In genomic region chr6:132459605-132459952, GRCh38 we compare ENCODE assay signal across 28 cellular contexts. TPM values are rescaled to one million over a fixed set of nuclear protein-coding genes. Genes with fewer than 3 reads are reported as not detected.
"Had no signal": no experiment of that assay in that cellular context is flagged by ENCODE, and none has a peak within 500 bp of the region (broad histone marks: within the 10 kb centered on the region; RNA-seq: fewer than 3 reads in every experiment).

No MANE protein-coding gene starts in this region.

- H3K4me1 ChIP-seq: adrenal gland, Peyer's patch had no signal

- DNase-seq: activated CD4-positive, alpha-beta memory T cell treated with anti-CD3 and anti-CD28 coated beads, Interleukin-2, amount 10 ng/mL, durations not matched to agents 7 days and 5 days; activated CD4-positive, alpha-beta T cell treated with anti-CD3 and anti-CD28 coated beads for 36 hours; activated CD4-positive, alpha-beta T cell treated with anti-CD3 and anti-CD28 coated beads, Interleukin-2, amount 50 U/mL, for 1 hour; activated naive CD4-positive, alpha-beta T cell treated with anti-CD3 and anti-CD28 coated beads, Interleukin-2, amount 50 U/mL, for 16 hours; activated naive CD8-positive, alpha-beta T cell treated with anti-CD3 and anti-CD28 coated beads, Interleukin-2, amount 10 ng/mL, durations not matched to agents 7 days and 5 days; activated T-cell treated with anti-CD3 and anti-CD28 coated beads, Interleukin-2, amount 50 U/mL, for 1 hour; adrenal gland; anterior cingulate cortex; central memory CD4-positive, alpha-beta T cell; MG63; NCI-H1092 treated with DMSO at 0.1 percent for 48 hours; NCI-H1417 treated with DMSO at 0.1 percent for 48 hours; NCI-H1694; NCI-H2029; NCI-H2107; NCI-H2171 treated with DMSO at 0.1 percent for 48 hours; NCI-H226; NCI-H526; NCI-H82; Peyer's patch; SHP77; T-helper 9 cell had no signal

- H3K9me3 ChIP-seq: adrenal gland, MG63, Peyer's patch, SJSA1 had no signal

- H3K27me3 ChIP-seq: adrenal gland, MG63, Peyer's patch, SJSA1 had no signal

- H3K4me1 Mint-ChIP-seq: activated CD4-positive, alpha-beta memory T cell treated with anti-CD3 and anti-CD28 coated beads, Interleukin-2, amount 10 ng/mL, durations not matched to agents 7 days and 5 days; activated CD4-positive, alpha-beta T cell treated with anti-CD3 and anti-CD28 coated beads for 36 hours had no signal

- H3K9me3 Mint-ChIP-seq: activated CD4-positive, alpha-beta memory T cell treated with anti-CD3 and anti-CD28 coated beads, Interleukin-2, amount 10 ng/mL, durations not matched to agents 7 days and 5 days; activated naive CD8-positive, alpha-beta T cell treated with anti-CD3 and anti-CD28 coated beads, Interleukin-2, amount 10 ng/mL, durations not matched to agents 7 days and 5 days; T-helper 1 cell treated with Interleukin-12 subunit alpha and Interleukin-12 subunit beta and Interleukin-4 antibody, amounts not matched to agents 30 μg/mL and 1 μg/mL, for 36 hours had no signal

- H3K9ac ChIP-seq: KMS-11 had no signal

- H3K4me3 Mint-ChIP-seq: activated CD4-positive, alpha-beta memory T cell treated with anti-CD3 and anti-CD28 coated beads, Interleukin-2, amount 10 ng/mL, durations not matched to agents 7 days and 5 days; activated CD4-positive, alpha-beta T cell treated with anti-CD3 and anti-CD28 coated beads for 36 hours; activated naive CD8-positive, alpha-beta T cell treated with anti-CD3 and anti-CD28 coated beads, Interleukin-2, amount 10 ng/mL, durations not matched to agents 7 days and 5 days; T-helper 1 cell treated with Interleukin-12 subunit alpha and Interleukin-12 subunit beta and Interleukin-4 antibody, amounts not matched to agents 30 μg/mL and 1 μg/mL, for 36 hours had no signal

- H3K4me3 ChIP-seq: adrenal gland, MG63, Peyer's patch, SJSA1 had no signal

- H3K27me3 Mint-ChIP-seq: activated CD4-positive, alpha-beta memory T cell treated with anti-CD3 and anti-CD28 coated beads, Interleukin-2, amount 10 ng/mL, durations not matched to agents 7 days and 5 days; activated CD4-positive, alpha-beta T cell treated with anti-CD3 and anti-CD28 coated beads for 36 hours; activated naive CD8-positive, alpha-beta T cell treated with anti-CD3 and anti-CD28 coated beads, Interleukin-2, amount 10 ng/mL, durations not matched to agents 7 days and 5 days had no signal

- H3K27ac Mint-ChIP-seq: activated CD4-positive, alpha-beta memory T cell treated with anti-CD3 and anti-CD28 coated beads, Interleukin-2, amount 10 ng/mL, durations not matched to agents 7 days and 5 days; activated CD4-positive, alpha-beta T cell treated with anti-CD3 and anti-CD28 coated beads for 36 hours; activated naive CD8-positive, alpha-beta T cell treated with anti-CD3 and anti-CD28 coated beads, Interleukin-2, amount 10 ng/mL, durations not matched to agents 7 days and 5 days; T-helper 1 cell treated with Interleukin-12 subunit alpha and Interleukin-12 subunit beta and Interleukin-4 antibody, amounts not matched to agents 30 μg/mL and 1 μg/mL, for 36 hours had no signal

- ATAC-seq: activated CD4-positive, alpha-beta T cell treated with anti-CD3 and anti-CD28 coated beads for 36 hours; SK-N-SH treated with all-trans-retinoic acid at 6 μM for 48 hours had no signal

- H3K4me2 ChIP-seq: KMS-11 had no signal

- H3K27ac ChIP-seq: adrenal gland, KMS-11, Peyer's patch, SJSA1, VCaP had no signal

RNA-seq across cellular contexts. Expression of gene MOXD1, which starts 58.3 kb away (rescaled TPM):
- total RNA-seq: activated CD4-positive, alpha-beta memory T cell treated with anti-CD3 and anti-CD28 coated beads, Interleukin-2, amount 10 ng/mL, durations not matched to agents 7 days and 5 days; activated CD4-positive, alpha-beta T cell treated with anti-CD3 and anti-CD28 coated beads for 36 hours; activated naive CD8-positive, alpha-beta T cell treated with anti-CD3 and anti-CD28 coated beads, Interleukin-2, amount 10 ng/mL, durations not matched to agents 7 days and 5 days; NCI-H460 had no signal
